Comparison of ENCODE assay signal across 7 cellular contexts in the genomic region with DNA sequence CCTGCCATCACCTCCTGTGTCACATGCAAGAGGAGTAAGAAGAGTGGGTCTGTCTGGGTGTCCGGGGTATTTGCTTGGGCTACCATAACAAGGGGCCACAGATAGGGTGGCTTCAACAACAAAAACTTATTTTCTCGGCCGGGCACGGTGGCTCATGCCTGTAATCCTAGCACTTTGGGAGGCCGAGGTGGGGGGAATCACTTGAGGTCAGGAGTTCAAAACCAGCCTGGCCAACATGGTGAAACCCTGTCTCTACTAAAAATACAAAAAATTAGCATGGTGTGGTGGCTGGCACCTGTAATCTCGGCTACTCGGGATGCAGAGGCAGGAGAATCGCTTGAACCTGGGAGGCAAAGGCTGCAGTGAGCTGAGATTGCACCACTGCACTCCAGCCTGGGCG.
A peak's percentile ranks its signal among the peaks of the same experiment; 100 is the strongest.
DNase-seq lines count a peak whose midpoint lies in the region; ATAC-seq and TF ChIP-seq lines count a peak whose summit lies in the region.
"Not testable (repeated sequence)": the region's sequence is repeated elsewhere in the genome, so short reads cannot be mapped to it uniquely, and the experiment has no call there.

No MANE protein-coding gene starts in this region.

- H3K27me3 Mint-ChIP-seq in CD4-positive, alpha-beta T cell; T-cell; activated CD4-positive, alpha-beta memory T cell treated with anti-CD3 and anti-CD28 coated beads for 36 hours; activated naive CD4-positive, alpha-beta T cell treated with anti-CD3 and anti-CD28 coated beads for 36 hours (ENCODE audit: low read depth); effector memory CD8-positive, alpha-beta T cell; naive thymus-derived CD8-positive, alpha-beta T cell; stimulated activated naive B cell treated with anti-CD40 and anti-IgM and Interleukin-4, amounts not matched to agents 10 μg/mL and 1 μg/mL and 100 μg/mL, for 72 hours: not testable (repeated sequence)

- TF ChIP-seq CTCF in CD4-positive, alpha-beta T cell (IDR thresholded peaks at IDR 0.05): not testable (repeated sequence)

- CTCF ChIA-PET in CD4-positive, alpha-beta T cell (lab: Charles Lee): interaction anchor here (1.4 to 5.9 kb wide), 2 partner anchors 12 kb away, joined by 3 to 46 read pairs; no protein-coding TSS in a partner anchor
- CTCF ChIA-PET in T-cell (lab: Charles Lee); activated naive CD4-positive, alpha-beta T cell treated with anti-CD3 and anti-CD28 coated beads for 36 hours (lab: Charles Lee): not testable (repeated sequence)
- CTCF ChIA-PET in activated CD4-positive, alpha-beta memory T cell treated with anti-CD3 and anti-CD28 coated beads for 36 hours (lab: Charles Lee): interaction anchor here (3.3 to 5.4 kb wide), 2 partner anchors 12 to 15 kb away, joined by 26 to 42 read pairs; no protein-coding TSS in a partner anchor

- peak in 1 of 10 experiments; percentile 29 for DNase-seq in CD4-positive, alpha-beta T cell
- not testable (repeated sequence) for DNase-seq in T-cell; activated CD4-positive, alpha-beta memory T cell treated with anti-CD3 and anti-CD28 coated beads for 36 hours; effector memory CD8-positive, alpha-beta T cell; naive thymus-derived CD8-positive, alpha-beta T cell; stimulated activated naive B cell treated with anti-CD40 and anti-IgM and Interleukin-4, amounts not matched to agents 10 μg/mL and 1 μg/mL and 100 μg/mL, for 72 hours
- DNase-seq in activated naive CD4-positive, alpha-beta T cell treated with anti-CD3 and anti-CD28 coated beads for 36 hours: peak; percentile 3

- not testable (repeated sequence) for H3K9me3 Mint-ChIP-seq in CD4-positive, alpha-beta T cell; T-cell; activated CD4-positive, alpha-beta memory T cell treated with anti-CD3 and anti-CD28 coated beads for 36 hours; activated naive CD4-positive, alpha-beta T cell treated with anti-CD3 and anti-CD28 coated beads for 36 hours; effector memory CD8-positive, alpha-beta T cell; naive thymus-derived CD8-positive, alpha-beta T cell; stimulated activated naive B cell treated with anti-CD40 and anti-IgM and Interleukin-4, amounts not matched to agents 10 μg/mL and 1 μg/mL and 100 μg/mL, for 72 hours

- H3K27ac Mint-ChIP-seq in CD4-positive, alpha-beta T cell: peak overlapping the region; percentile 87
- H3K27ac Mint-ChIP-seq in T-cell: peak overlapping the region; percentile 86 to 92
- H3K27ac Mint-ChIP-seq in activated CD4-positive, alpha-beta memory T cell treated with anti-CD3 and anti-CD28 coated beads for 36 hours: peak overlapping the region; percentile 76
- not testable (repeated sequence) for H3K27ac Mint-ChIP-seq in activated naive CD4-positive, alpha-beta T cell treated with anti-CD3 and anti-CD28 coated beads for 36 hours
- peak overlapping the region; percentile 49 to 51 for H3K27ac Mint-ChIP-seq in effector memory CD8-positive, alpha-beta T cell
- peak overlapping the region; percentile 89 to 100 (median 98) for H3K27ac Mint-ChIP-seq in naive thymus-derived CD8-positive, alpha-beta T cell
- peak overlapping the region; percentile 86 for H3K27ac Mint-ChIP-seq in stimulated activated naive B cell treated with anti-CD40 and anti-IgM and Interleukin-4, amounts not matched to agents 10 μg/mL and 1 μg/mL and 100 μg/mL, for 72 hours

- peak overlapping the region; percentile 27 for H3K4me3 Mint-ChIP-seq in CD4-positive, alpha-beta T cell
- peak overlapping the region in 1 of 3 donors; percentile 59 for H3K4me3 Mint-ChIP-seq in T-cell
- H3K4me3 Mint-ChIP-seq in activated CD4-positive, alpha-beta memory T cell treated with anti-CD3 and anti-CD28 coated beads for 36 hours; activated naive CD4-positive, alpha-beta T cell treated with anti-CD3 and anti-CD28 coated beads for 36 hours; effector memory CD8-positive, alpha-beta T cell; stimulated activated naive B cell treated with anti-CD40 and anti-IgM and Interleukin-4, amounts not matched to agents 10 μg/mL and 1 μg/mL and 100 μg/mL, for 72 hours: not testable (repeated sequence)
- peak overlapping the region in 5 of 10 donors; percentile 48 to 79 (median 64) for H3K4me3 Mint-ChIP-seq in naive thymus-derived CD8-positive, alpha-beta T cell

- H3K4me1 Mint-ChIP-seq in CD4-positive, alpha-beta T cell (ENCODE audit: low read depth): peaks cover 61% of the 10 kb centered on the region
- peaks cover 57 to 61% (median 57%) of the 10 kb centered on the region in 3 donors for H3K4me1 Mint-ChIP-seq in T-cell
- peaks cover 49% of the 10 kb centered on the region for H3K4me1 Mint-ChIP-seq in activated CD4-positive, alpha-beta memory T cell treated with anti-CD3 and anti-CD28 coated beads for 36 hours (ENCODE audit: low read depth)
- H3K4me1 Mint-ChIP-seq in activated naive CD4-positive, alpha-beta T cell treated with anti-CD3 and anti-CD28 coated beads for 36 hours (ENCODE audit: low read depth): peaks cover 51% of the 10 kb centered on the region
- peaks cover 29 to 30% of the 10 kb centered on the region in 2 donors for H3K4me1 Mint-ChIP-seq in effector memory CD8-positive, alpha-beta T cell (ENCODE audit: low read depth in 2 of 2)
- peaks cover 30 to 61% (median 58%) of the 10 kb centered on the region in 4 donors for H3K4me1 Mint-ChIP-seq in naive thymus-derived CD8-positive, alpha-beta T cell
- H3K4me1 Mint-ChIP-seq in stimulated activated naive B cell treated with anti-CD40 and anti-IgM and Interleukin-4, amounts not matched to agents 10 μg/mL and 1 μg/mL and 100 μg/mL, for 72 hours: peaks cover 27 to 33% of the 10 kb centered on the region in 2 donors

- POLR2A ChIA-PET in CD4-positive, alpha-beta T cell (lab: Charles Lee); T-cell (lab: Charles Lee); naive thymus-derived CD8-positive, alpha-beta T cell (lab: Charles Lee): not testable (repeated sequence)
- POLR2A ChIA-PET in activated CD4-positive, alpha-beta memory T cell treated with anti-CD3 and anti-CD28 coated beads for 36 hours (lab: Charles Lee): interaction anchor here (1.8 kb wide), 1 partner anchor 12 kb away, joined by 5 read pairs; no protein-coding TSS in a partner anchor

- peak overlapping the region; percentile 44 for H3K27ac ChIP-seq in CD4-positive, alpha-beta T cell (ENCODE audit: low read depth, low read length)

- not testable (repeated sequence) for ATAC-seq in CD4-positive, alpha-beta T cell (ENCODE audit: poor library complexity); T-cell (replicated peaks in 1 of 4); effector memory CD8-positive, alpha-beta T cell (replicated peaks); naive thymus-derived CD8-positive, alpha-beta T cell; stimulated activated naive B cell treated with anti-CD40 and anti-IgM and Interleukin-4, amounts not matched to agents 10 μg/mL and 1 μg/mL and 100 μg/mL, for 72 hours (replicated peaks)

- H3K36me3 Mint-ChIP-seq in CD4-positive, alpha-beta T cell (ENCODE audit: low read depth): peaks cover 25% of the 10 kb centered on the region
- H3K36me3 Mint-ChIP-seq in T-cell; activated CD4-positive, alpha-beta memory T cell treated with anti-CD3 and anti-CD28 coated beads for 36 hours; activated naive CD4-positive, alpha-beta T cell treated with anti-CD3 and anti-CD28 coated beads for 36 hours (ENCODE audit: low read depth): not testable (repeated sequence)
- peaks cover 14% of the 10 kb centered on the region for H3K36me3 Mint-ChIP-seq in effector memory CD8-positive, alpha-beta T cell (ENCODE audit: insufficient read depth)
- peaks cover 0 to 16% (median 9%) of the 10 kb centered on the region in 3 donors for H3K36me3 Mint-ChIP-seq in naive thymus-derived CD8-positive, alpha-beta T cell
- peaks cover 33 to 59% of the 10 kb centered on the region in 2 donors for H3K36me3 Mint-ChIP-seq in stimulated activated naive B cell treated with anti-CD40 and anti-IgM and Interleukin-4, amounts not matched to agents 10 μg/mL and 1 μg/mL and 100 μg/mL, for 72 hours

- H3K27me3 ChIP-seq in CD4-positive, alpha-beta T cell (ENCODE audit: control insufficient read depth, insufficient read depth, low read length): not testable (repeated sequence)

- not testable (repeated sequence) for H3K9me3 ChIP-seq in CD4-positive, alpha-beta T cell (ENCODE audit: control insufficient read depth, low read length)

- intact Hi-C loops in CD4-positive, alpha-beta T cell (cut with DNase I, micrococcal nuclease): loop anchor here in 1 of 2 experiments (5.0 to 10.0 kb wide), 2 partner anchors 719 to 1138 kb away; partner anchors contain the start of genes CLEC16A, CPPED1 and DEXI
- intact Hi-C loops in activated CD4-positive, alpha-beta memory T cell treated with anti-CD3 and anti-CD28 coated beads for 36 hours (cut with micrococcal nuclease): loop anchor here (10.0 kb wide), 1 partner anchor 1118 kb away; no protein-coding TSS in a partner anchor
- intact Hi-C loops in activated naive CD4-positive, alpha-beta T cell treated with anti-CD3 and anti-CD28 coated beads for 36 hours (cut with micrococcal nuclease): loop anchor here (5.0 to 10.0 kb wide), 5 partner anchors 301 to 1338 kb away; partner anchors contain the start of genes CPPED1, LITAF and NUBP1
